In genomic region chr2:159069229-159069628, GRCh38 we compare ENCODE assay signal across 1 cellular context.
TF ChIP-seq lines count a peak whose summit lies in the region.

No MANE protein-coding gene starts in this region.

TF ChIP-seq in K562, 482 proteins besides CTCF, POLR2A, EP300 and RAD21 (continued from another document):
- TF ChIP-seq STAT6 (CRISPR knock-in tag; IDR thresholded peaks at IDR 0.05) (no peak), ZNF277 (CRISPR knock-in tag; IDR thresholded peaks at IDR 0.05; ENCODE audit: borderline replicate concordance) (no peak)
